10 cellular contexts compared by ENCODE assay signal in genomic region chr10:74096777-74097176, GRCh38. TPM values are rescaled to one million over a fixed set of nuclear protein-coding genes. Genes with fewer than 3 reads are reported as not detected.
DNase-seq lines count a peak whose midpoint lies in the region; ATAC-seq and FAIRE-seq lines count a peak whose summit lies in the region.
"Had no signal": no experiment of that assay in that cellular context is flagged by ENCODE, and none has a peak within 500 bp of the region (broad histone marks: within the 10 kb centered on the region; RNA-seq: fewer than 3 reads in every experiment).

No MANE protein-coding gene starts in this region.

- H3K9me3 Mint-ChIP-seq in stimulated activated memory B cell treated with anti-CD40 and anti-IgM and Interleukin-4, amounts not matched to agents 10 μg/mL and 1 μg/mL and 100 μg/mL, for 72 hours: no peaks in the 10 kb centered on the region
- H3K9me3 Mint-ChIP-seq in activated T-cell treated with anti-CD3 and anti-CD28 coated beads, Interleukin-2, amount 50 U/mL, for 72 hours: no peaks in the 10 kb centered on the region

- H3K4me3 Mint-ChIP-seq in stimulated activated memory B cell treated with anti-CD40 and anti-IgM and Interleukin-4, amounts not matched to agents 10 μg/mL and 1 μg/mL and 100 μg/mL, for 72 hours: peak overlapping the region; percentile 34
- H3K4me3 Mint-ChIP-seq in activated T-cell treated with anti-CD3 and anti-CD28 coated beads, Interleukin-2, amount 50 U/mL, for 72 hours: no peak overlapping the region

- peak; percentile 92 for ATAC-seq in GM21825 (IDR thresholded peaks at IDR 0.05; ENCODE audit: unreplicated experiment)
- peak; percentile 90 for ATAC-seq in HG03432 (IDR thresholded peaks at IDR 0.05; ENCODE audit: unreplicated experiment)
- peak; percentile 98 for ATAC-seq in stimulated activated memory B cell treated with anti-CD40 and anti-IgM and Interleukin-4, amounts not matched to agents 10 μg/mL and 1 μg/mL and 100 μg/mL, for 72 hours
- ATAC-seq in activated T-cell treated with anti-CD3 and anti-CD28 coated beads, Interleukin-2, amount 50 U/mL, for 72 hours (replicated peaks in 1 of 2): no peak

- no peak for FAIRE-seq in HTR-8/SVneo (lab: Jason Lieb, UNC)

- peaks cover 33% of the 10 kb centered on the region for H3K4me1 Mint-ChIP-seq in stimulated activated memory B cell treated with anti-CD40 and anti-IgM and Interleukin-4, amounts not matched to agents 10 μg/mL and 1 μg/mL and 100 μg/mL, for 72 hours
- no peaks in the 10 kb centered on the region for H3K4me1 Mint-ChIP-seq in activated T-cell treated with anti-CD3 and anti-CD28 coated beads, Interleukin-2, amount 50 U/mL, for 72 hours (ENCODE audit: low read depth)

- peaks cover 65% of the 10 kb centered on the region for H3K36me3 Mint-ChIP-seq in stimulated activated memory B cell treated with anti-CD40 and anti-IgM and Interleukin-4, amounts not matched to agents 10 μg/mL and 1 μg/mL and 100 μg/mL, for 72 hours
- H3K36me3 Mint-ChIP-seq in activated T-cell treated with anti-CD3 and anti-CD28 coated beads, Interleukin-2, amount 50 U/mL, for 72 hours (ENCODE audit: insufficient read depth in 2 of 2): peaks cover 0 to 5% of the 10 kb centered on the region in 2 donors

- DNase-seq in NCI-H526 treated with DMSO at 0.1 percent for 48 hours (lab: John Stamatoyannopoulos, UW) (peak; percentile 37), NCI-H526 (lab: John Stamatoyannopoulos, UW) (no peak), dedifferentiated amniotic fluid mesenchymal stem cell (ENCODE audit: extremely low spot score) (no peak), HTR-8/SVneo (ENCODE audit: insufficient read length, low spot score) (no peak)
- DNase-seq in activated T-cell treated with anti-CD3 and anti-CD28 coated beads, Interleukin-2, amount 50 U/mL, for 72 hours: no peak
- DNase-seq: activated CD8-positive, alpha-beta memory T cell treated with anti-CD3 and anti-CD28 coated beads for 24 hours; NCI-H2171 treated with DMSO at 0.1 percent for 48 hours had no signal

- peak overlapping the region; percentile 84 for H3K27ac Mint-ChIP-seq in stimulated activated memory B cell treated with anti-CD40 and anti-IgM and Interleukin-4, amounts not matched to agents 10 μg/mL and 1 μg/mL and 100 μg/mL, for 72 hours
- no peak overlapping the region for H3K27ac Mint-ChIP-seq in activated T-cell treated with anti-CD3 and anti-CD28 coated beads, Interleukin-2, amount 50 U/mL, for 72 hours

- H3K27me3 Mint-ChIP-seq in stimulated activated memory B cell treated with anti-CD40 and anti-IgM and Interleukin-4, amounts not matched to agents 10 μg/mL and 1 μg/mL and 100 μg/mL, for 72 hours: no peaks in the 10 kb centered on the region
- no peaks in the 10 kb centered on the region for H3K27me3 Mint-ChIP-seq in activated T-cell treated with anti-CD3 and anti-CD28 coated beads, Interleukin-2, amount 50 U/mL, for 72 hours (ENCODE audit: low read depth)

RNA-seq across cellular contexts. Expression of gene AP3M1, which starts 53.9 kb away (rescaled TPM):
- total RNA-seq in activated T-cell treated with anti-CD3 and anti-CD28 coated beads, Interleukin-2, amount 50 U/mL, for 72 hours: 10 to 100 TPM; 49.2 to 50.4 TPM

RNA-seq across cellular contexts. Expression of gene ADK, which starts 54.2 kb away (rescaled TPM):
- 10 to 100 TPM; 56.2 to 60.0 TPM for total RNA-seq in activated T-cell treated with anti-CD3 and anti-CD28 coated beads, Interleukin-2, amount 50 U/mL, for 72 hours

Comparison
In these comparisons a context has a peak if more than half of its experiments do, and no peak if none do; other contexts are left out.
1. ATAC-seq: peak in GM21825 (single experiment), HG03432 (single experiment) and stimulated activated memory B cell treated with anti-CD40 and anti-IgM and Interleukin-4, amounts not matched to agents 10 μg/mL and 1 μg/mL and 100 μg/mL, for 72 hours (single experiment); none in activated T-cell treated with anti-CD3 and anti-CD28 coated beads, Interleukin-2, amount 50 U/mL, for 72 hours (0 of 2).